In genomic region chr22:20066617-20067383, GRCh38 we compare ENCODE assay signal across 30 cellular contexts.
"Had no signal": no experiment of that assay in that cellular context is flagged by ENCODE, and none has a peak within 500 bp of the region (broad histone marks: within the 10 kb centered on the region; RNA-seq: fewer than 3 reads in every experiment).

No MANE protein-coding gene starts in this region.

- FAIRE-seq: TTC549 had no signal

- H3K27me3 ChIP-seq: cardiac muscle cell, Peyer's patch had no signal

- H3K4me3 ChIP-seq: cardiac muscle cell, Peyer's patch had no signal

- H3K27ac ChIP-seq: cardiac muscle cell, Peyer's patch, RWPE1 had no signal

- H3K36me3 ChIP-seq: cardiac muscle cell had no signal

- H3K9me3 ChIP-seq: Peyer's patch had no signal

- ATAC-seq: activated T-cell treated with anti-CD3 and anti-CD28 coated beads, Interleukin-2, amount 50 U/mL, for 4 hours; PC-3 had no signal

- H3K4me1 ChIP-seq: Peyer's patch had no signal

- DNase-seq: activated CD4-positive, alpha-beta memory T cell treated with anti-CD3 and anti-CD28 coated beads for 36 hours; activated CD4-positive, alpha-beta T cell treated with anti-CD3 and anti-CD28 coated beads, Interleukin-2, amount 50 U/mL, for 1 hour; activated CD8-positive, alpha-beta memory T cell treated with anti-CD3 and anti-CD28 coated beads, Interleukin-2, amount 50 U/mL, for 4 hours; activated gamma-delta T cell treated with Interleukin-2 at 50 U/mL for 16 hours; activated naive CD4-positive, alpha-beta T cell treated with anti-CD3 and anti-CD28 coated beads for 36 hours; activated naive CD8-positive, alpha-beta T cell treated with anti-CD3 and anti-CD28 coated beads for 36 hours; activated T-cell treated with anti-CD3 and anti-CD28 coated beads for 4 hours; activated T-cell treated with anti-CD3 and anti-CD28 coated beads, Interleukin-2, amount 50 U/mL, for 4 hours; amniotic stem cell; cerebellar nuclear complex; Kasumi-1; KG1; MM.1S; MV-4-11; NCI-H1092; NCI-H1436 treated with DMSO at 0.1 percent for 48 hours; NCI-H1694 treated with DMSO at 0.1 percent for 48 hours; NCI-H2029; NCI-H2107; NCI-H2171; NCI-H510A; NCI-H526; NCI-H748 treated with DMSO at 0.1 percent for 48 hours; NK-92 treated with Interleukin-12 subunit alpha and Interleukin-12 subunit beta, amount 100 ng/mL, for 24 hours; PC-3; Right ventricle myocardium superior had no signal
